Comparison of ENCODE assay signal across 12 cellular contexts in the genomic region with DNA sequence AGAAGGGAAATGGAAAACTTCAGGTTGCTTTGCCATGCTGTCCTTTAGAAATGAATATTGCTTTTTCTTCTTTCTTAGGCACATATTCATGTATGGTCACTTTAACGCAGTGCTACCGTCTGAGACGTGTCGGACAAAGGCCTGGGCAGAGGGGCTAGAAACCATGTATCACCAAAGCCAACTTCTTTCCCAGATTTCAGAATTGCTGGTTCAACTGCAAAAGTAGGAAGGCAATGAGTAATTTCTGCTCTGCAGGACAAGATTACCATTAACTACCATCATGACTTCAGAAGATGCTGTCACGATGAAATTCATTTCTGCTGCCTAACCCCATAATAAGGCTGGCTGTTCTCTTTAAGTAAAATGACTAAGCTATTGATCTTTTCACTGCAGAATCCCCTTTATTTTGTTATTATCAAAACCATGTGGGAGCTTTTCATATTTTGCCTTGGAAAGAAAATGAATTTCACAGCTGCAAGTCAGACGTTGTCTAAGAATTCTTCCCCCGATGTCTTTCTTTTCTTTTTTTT.
DNase-seq lines count a peak whose midpoint lies in the region; ATAC-seq and TF ChIP-seq lines count a peak whose summit lies in the region.
"Had no signal": no experiment of that assay in that cellular context is flagged by ENCODE, and none has a peak within 500 bp of the region (broad histone marks: within the 10 kb centered on the region; RNA-seq: fewer than 3 reads in every experiment).

No MANE protein-coding gene starts in this region.

- peaks cover 2% of the 10 kb centered on the region for H3K36me3 Mint-ChIP-seq in osteocyte (ENCODE audit: unreplicated experiment)

- H2AFZ ChIP-seq in ACC112 (ENCODE audit: low read length, unreplicated experiment) (peak overlapping the region; percentile 13), PC-3 (ENCODE audit: low read length) (peak overlapping the region; percentile 65)

- ATAC-seq in PC-3: no peak
- no peak for ATAC-seq in HG02938 (IDR thresholded peaks at IDR 0.05; ENCODE audit: unreplicated experiment)

- TF ChIP-seq CTCF in PC-3 (conservative IDR thresholded peaks at IDR 0.05; ENCODE audit: low read depth, low read length) (no peak), foreskin fibroblast (IDR thresholded peaks at IDR 0.05; ENCODE audit: low read depth, low read length) (no peak), osteocyte (IDR thresholded peaks at IDR 0.05) (no peak)

- H3K27ac ChIP-seq in ACC112 (ENCODE audit: low read depth, low read length): no peak overlapping the region
- H3K27ac ChIP-seq in PC-3 (ENCODE audit: low read length): peak overlapping the region; percentile 54
- H3K27ac ChIP-seq: neutrophil, vagina had no signal

- CTCF ChIA-PET in PC-3 (lab: Charles Lee): interaction anchor here (0.7 to 1.4 kb wide), 2 partner anchors 61 to 74 kb away, joined by 3 to 4 read pairs; no protein-coding TSS in a partner anchor

- 0 out of 2 replicates have a peak overlapping the region, but pooled peaks have one; percentile 33 for H3K9ac ChIP-seq in PC-3 (ENCODE audit: low read length)

- H3K4me3 ChIP-seq in ACC112 (ENCODE audit: low read depth, low read length): peak overlapping the region; percentile 63
- peak overlapping the region; percentile 63 for H3K4me3 ChIP-seq in PC-3 (ENCODE audit: low read length)
- peak overlapping the region; percentile 28 to 53 for H3K4me3 ChIP-seq in foreskin fibroblast (ENCODE audit: low read depth in 1 of 2, low read length in 2 of 2)

- no peak for DNase-seq in PC-3
- DNase-seq in foreskin fibroblast: peak in 1 of 2 donors; percentile 50
- DNase-seq in osteocyte (ENCODE audit: extremely low spot score, unreplicated experiment): no peak
- DNase-seq in AG08395 (ENCODE audit: low spot score): no peak
- no peak for DNase-seq in effector CD8-positive, alpha-beta T cell (lab: John Stamatoyannopoulos, UW)
- no peak for DNase-seq in NOMO-1 treated with DMSO at 0.1 percent for 48 hours (lab: John Stamatoyannopoulos, UW; ENCODE audit: unreplicated experiment)
- DNase-seq: activated naive CD4-positive, alpha-beta T cell treated with anti-CD3 and anti-CD28 coated beads, Interleukin-2, amount 50 U/mL, for 16 hours; stimulated activated CD8-positive, alpha-beta memory T cell treated with anti-CD3 and anti-CD28 coated beads, Interleukin-4, amount 100 ng/mL, for 48 hours had no signal

- no peaks in the 10 kb centered on the region for H3K9me2 ChIP-seq in PC-3 (replicated peaks; ENCODE audit: low read length)

- no peak overlapping the region for H3K27ac Mint-ChIP-seq in osteocyte (ENCODE audit: unreplicated experiment)

- H3K4me2 ChIP-seq in PC-3 (ENCODE audit: low read length): peak overlapping the region; percentile 87

- no peaks in the 10 kb centered on the region for H3F3A ChIP-seq in PC-3 (ENCODE audit: low read length, unreplicated experiment)

- H3K79me2 ChIP-seq in ACC112 (ENCODE audit: control insufficient read depth, insufficient read depth, low read length, unreplicated experiment) (no peaks in the 10 kb centered on the region), PC-3 (ENCODE audit: low read length) (no peaks in the 10 kb centered on the region)

- H3K36me3 ChIP-seq in ACC112 (ENCODE audit: insufficient read depth, low read length): no peaks in the 10 kb centered on the region
- no peaks in the 10 kb centered on the region for H3K36me3 ChIP-seq in PC-3 (ENCODE audit: low read depth, low read length)
- H3K36me3 ChIP-seq: neutrophil, vagina had no signal

- H3K4me3 Mint-ChIP-seq in osteocyte (ENCODE audit: unreplicated experiment): peak overlapping the region; percentile 75

- H3K9me3 Mint-ChIP-seq in osteocyte (ENCODE audit: unreplicated experiment): no peaks in the 10 kb centered on the region

- H3K9me3 ChIP-seq in PC-3 (ENCODE audit: low read length): no peaks in the 10 kb centered on the region
- H3K9me3 ChIP-seq: neutrophil, vagina had no signal

- H4K20me1 ChIP-seq in PC-3 (ENCODE audit: low read length): no peaks in the 10 kb centered on the region

- H3K4me1 ChIP-seq in ACC112 (ENCODE audit: control insufficient read depth, insufficient read depth, low read length, unreplicated experiment) (peaks cover 26% of the 10 kb centered on the region), PC-3 (ENCODE audit: insufficient read depth, low read length) (peaks cover 29% of the 10 kb centered on the region)

- intact Hi-C loops in PC-3 (cut with micrococcal nuclease): loop anchor here (1.0 to 5.0 kb wide), 4 partner anchors 18 to 550 kb away; no protein-coding TSS in a partner anchor

- BruUV-seq in PC-3 (replicated peaks; lab: Mats Ljungman, UMichigan): TSS peak; percentile 21

- no peaks in the 10 kb centered on the region for H3K27me3 Mint-ChIP-seq in osteocyte (ENCODE audit: unreplicated experiment)

- POLR2A ChIA-PET in PC-3 (lab: Charles Lee; ENCODE audit: unreplicated experiment): no interaction called here

- H3K27me3 ChIP-seq in ACC112 (ENCODE audit: insufficient read depth, low read length) (peaks cover 4% of the 10 kb centered on the region), PC-3 (ENCODE audit: low read length) (no peaks in the 10 kb centered on the region)
- H3K27me3 ChIP-seq: neutrophil, vagina had no signal

- peaks cover 19% of the 10 kb centered on the region for H3K4me1 Mint-ChIP-seq in osteocyte (ENCODE audit: unreplicated experiment)
